ENCODE assay signal across 21 cellular contexts in genomic region chr2:164896226-164896625, GRCh38. TPM values are rescaled to one million over a fixed set of nuclear protein-coding genes. Genes with fewer than 3 reads are reported as not detected.
A peak's percentile ranks its signal among the peaks of the same experiment; 100 is the strongest.
DNase-seq lines count a peak whose midpoint lies in the region; ATAC-seq and TF ChIP-seq lines count a peak whose summit lies in the region.
"Had no signal": no experiment of that assay in that cellular context is flagged by ENCODE, and none has a peak within 500 bp of the region (broad histone marks: within the 10 kb centered on the region; RNA-seq: fewer than 3 reads in every experiment).

No MANE protein-coding gene starts in this region.

- H3K4me1 ChIP-seq in ACC112 (ENCODE audit: control insufficient read depth, insufficient read depth, low read length, unreplicated experiment) = peaks cover 37% of the 10 kb centered on the region
- peaks cover 43% of the 10 kb centered on the region for H3K4me1 ChIP-seq in RWPE2 (ENCODE audit: insufficient read depth, poor library complexity, severe bottlenecking)
- H3K4me1 ChIP-seq in fibroblast of lung (ENCODE audit: control insufficient read depth, extremely low read depth, insufficient read depth, low read length) = no peaks in the 10 kb centered on the region
- H3K4me1 ChIP-seq: sigmoid colon, upper lobe of right lung had no signal

- CTCF ChIA-PET in activated naive CD4-positive, alpha-beta T cell treated with anti-CD3 and anti-CD28 coated beads for 36 hours (lab: Charles Lee) = no interaction called here

- intact Hi-C loops in activated naive CD4-positive, alpha-beta T cell treated with anti-CD3 and anti-CD28 coated beads for 36 hours (cut with micrococcal nuclease) = loop anchor here (1.0 kb wide), 1 partner anchor 14 kb away; no protein-coding TSS in a partner anchor

- H3K27ac ChIP-seq in ACC112 (ENCODE audit: low read depth, low read length) (peak overlapping the region; percentile 82), RWPE2 (ENCODE audit: poor library complexity, severe bottlenecking) (peak overlapping the region; percentile 76), fibroblast of lung (ENCODE audit: insufficient read depth, low read length) (no peak overlapping the region)
- H3K27ac ChIP-seq: ovary, sigmoid colon, upper lobe of right lung had no signal

- no peak overlapping the region for H3K4me3 Mint-ChIP-seq in progenitor cell of endocrine pancreas (ENCODE audit: low read depth)
- H3K4me3 Mint-ChIP-seq in activated naive CD4-positive, alpha-beta T cell treated with anti-CD3 and anti-CD28 coated beads for 36 hours = no peak overlapping the region
- H3K4me3 Mint-ChIP-seq: activated naive CD4-positive, alpha-beta T cell treated with anti-CD3 and anti-CD28 coated beads, Interleukin-2, amount 10 ng/mL, durations not matched to agents 7 days and 5 days; brain; CD4-positive, alpha-beta T cell had no signal

- no peaks in the 10 kb centered on the region for H4K20me1 ChIP-seq in fibroblast of lung (ENCODE audit: control insufficient read depth, extremely low read depth, insufficient read depth, low read length)

- H3K9me3 ChIP-seq in RWPE2 (ENCODE audit: severe bottlenecking) (no peaks in the 10 kb centered on the region), fibroblast of lung (ENCODE audit: control insufficient read depth, insufficient read depth, low read depth, low read length) (no peaks in the 10 kb centered on the region)
- H3K9me3 ChIP-seq: ovary, sigmoid colon, upper lobe of right lung had no signal

- peak overlapping the region; percentile 28 for H2AFZ ChIP-seq in ACC112 (ENCODE audit: low read length, unreplicated experiment)
- H2AFZ ChIP-seq in fibroblast of lung (ENCODE audit: low read length) = no peak overlapping the region

- TF ChIP-seq CTCF in RWPE2 (IDR thresholded peaks at IDR 0.05; ENCODE audit: poor library complexity, severe bottlenecking) (no peak), fibroblast of lung (conservative IDR thresholded peaks at IDR 0.05 in 1 of 2, IDR thresholded peaks at IDR 0.05 in 1 of 2; ENCODE audit: low read depth in 1 of 2, low read length in 2 of 2) (no peak), progenitor cell of endocrine pancreas (IDR thresholded peaks at IDR 0.05; ENCODE audit: unreplicated experiment) (no peak)

- peaks cover 22% of the 10 kb centered on the region for H3K4me1 Mint-ChIP-seq in progenitor cell of endocrine pancreas (ENCODE audit: low read depth)
- no peaks in the 10 kb centered on the region for H3K4me1 Mint-ChIP-seq in activated naive CD4-positive, alpha-beta T cell treated with anti-CD3 and anti-CD28 coated beads for 36 hours (ENCODE audit: low read depth)

- no peak overlapping the region for H3K9ac ChIP-seq in fibroblast of lung (ENCODE audit: insufficient read depth, low read length)

- H3K4me2 ChIP-seq in fibroblast of lung (ENCODE audit: extremely low read depth, insufficient read depth, low read length) = no peak overlapping the region

- H3K27me3 ChIP-seq in ACC112 (ENCODE audit: insufficient read depth, low read length) (no peaks in the 10 kb centered on the region), RWPE2 (ENCODE audit: insufficient read depth, poor library complexity, severe bottlenecking) (no peaks in the 10 kb centered on the region), fibroblast of lung (ENCODE audit: control insufficient read depth, insufficient read depth, low read length) (no peaks in the 10 kb centered on the region)
- H3K27me3 ChIP-seq: ovary, sigmoid colon, upper lobe of right lung had no signal

- peaks cover 0 to 6% of the 10 kb centered on the region in 2 donors for H3K36me3 Mint-ChIP-seq in activated naive CD4-positive, alpha-beta T cell treated with anti-CD3 and anti-CD28 coated beads, Interleukin-2, amount 50 U/mL, for 72 hours
- H3K36me3 Mint-ChIP-seq in progenitor cell of endocrine pancreas (ENCODE audit: insufficient read depth) = peaks cover 8% of the 10 kb centered on the region
- H3K36me3 Mint-ChIP-seq in activated naive CD4-positive, alpha-beta T cell treated with anti-CD3 and anti-CD28 coated beads for 36 hours (ENCODE audit: low read depth) = no peaks in the 10 kb centered on the region
- H3K36me3 Mint-ChIP-seq: activated naive CD4-positive, alpha-beta T cell treated with anti-CD3 and anti-CD28 coated beads, Interleukin-2, amount 10 ng/mL, durations not matched to agents 7 days and 5 days; brain had no signal

- DNase-seq in RWPE2 (ENCODE audit: low spot score) = no peak
- DNase-seq in fibroblast of lung (ENCODE audit: low read depth in 2 of 2) = peak; percentile 25 to 31
- no peak for DNase-seq in activated naive CD4-positive, alpha-beta T cell treated with anti-CD3 and anti-CD28 coated beads, Interleukin-2, amount 50 U/mL, for 72 hours (ENCODE audit: low spot score in 2 of 2)
- no peak for DNase-seq in progenitor cell of endocrine pancreas (ENCODE audit: low spot score, unreplicated experiment)
- no peak for DNase-seq in DMS114 treated with DMSO at 0.1 percent for 48 hours (lab: John Stamatoyannopoulos, UW; ENCODE audit: unreplicated experiment)
- no peak for DNase-seq in activated naive CD4-positive, alpha-beta T cell treated with anti-CD3 and anti-CD28 coated beads for 36 hours
- DNase-seq: activated CD4-positive, alpha-beta T cell treated with anti-CD3 and anti-CD28 coated beads, Interleukin-2, amount 50 U/mL, for 1 hour; activated naive CD4-positive, alpha-beta T cell treated with anti-CD3 and anti-CD28 coated beads, Interleukin-2, amount 10 ng/mL, durations not matched to agents 7 days and 5 days; CD4-positive, alpha-beta T cell; DMS79; NCI-H1436; NCI-H748 treated with DMSO at 0.1 percent for 48 hours; ovary; sigmoid colon; stimulated activated CD4-positive, alpha-beta T cell treated with anti-CD3 and anti-CD28 coated beads, Interleukin-1b, Interleukin-23, amount 100 ng/mL, for 48 hours; stimulated activated naive CD8-positive, alpha-beta T cell treated with anti-CD3 and anti-CD28 coated beads, Interleukin-15, Interleukin-2, amounts not matched to agents 100 U/mL and 50 U/mL, for 24 hours; upper lobe of right lung had no signal

- H3K79me2 ChIP-seq in ACC112 (ENCODE audit: control insufficient read depth, insufficient read depth, low read length, unreplicated experiment) = no peaks in the 10 kb centered on the region
- no peaks in the 10 kb centered on the region for H3K79me2 ChIP-seq in fibroblast of lung (ENCODE audit: control insufficient read depth, insufficient read depth, low read length)

- no peak overlapping the region for H3K27ac Mint-ChIP-seq in activated naive CD4-positive, alpha-beta T cell treated with anti-CD3 and anti-CD28 coated beads, Interleukin-2, amount 50 U/mL, for 72 hours
- H3K27ac Mint-ChIP-seq in progenitor cell of endocrine pancreas = no peak overlapping the region
- H3K27ac Mint-ChIP-seq in activated naive CD4-positive, alpha-beta T cell treated with anti-CD3 and anti-CD28 coated beads for 36 hours = no peak overlapping the region
- H3K27ac Mint-ChIP-seq: activated naive CD4-positive, alpha-beta T cell treated with anti-CD3 and anti-CD28 coated beads, Interleukin-2, amount 10 ng/mL, durations not matched to agents 7 days and 5 days; CD4-positive, alpha-beta T cell had no signal

- peak; percentile 7 for ATAC-seq in GM19397 (IDR thresholded peaks at IDR 0.05; ENCODE audit: unreplicated experiment)
- peak; percentile 59 for ATAC-seq in RWPE2 (ENCODE audit: low read depth)
- ATAC-seq in activated naive CD4-positive, alpha-beta T cell treated with anti-CD3 and anti-CD28 coated beads, Interleukin-2, amount 50 U/mL, for 72 hours = no peak

- H3K4me3 ChIP-seq in ACC112 (ENCODE audit: low read depth, low read length) (no peak overlapping the region), RWPE2 (ENCODE audit: severe bottlenecking) (no peak overlapping the region), fibroblast of lung (replicated peaks in 1 of 4; ENCODE audit: control extremely low read depth in 1 of 4, insufficient read depth in 1 of 4, low read depth in 3 of 4, low read length in 4 of 4) (no peak overlapping the region)
- H3K4me3 ChIP-seq: ovary, sigmoid colon, upper lobe of right lung had no signal

- H3K9me3 Mint-ChIP-seq in activated naive CD4-positive, alpha-beta T cell treated with anti-CD3 and anti-CD28 coated beads, Interleukin-2, amount 50 U/mL, for 72 hours = peaks cover 6 to 28% of the 10 kb centered on the region in 2 donors
- peaks cover 13% of the 10 kb centered on the region for H3K9me3 Mint-ChIP-seq in progenitor cell of endocrine pancreas (ENCODE audit: low read depth)
- peaks cover 7% of the 10 kb centered on the region for H3K9me3 Mint-ChIP-seq in activated naive CD4-positive, alpha-beta T cell treated with anti-CD3 and anti-CD28 coated beads for 36 hours
- H3K9me3 Mint-ChIP-seq: activated naive CD4-positive, alpha-beta T cell treated with anti-CD3 and anti-CD28 coated beads, Interleukin-2, amount 10 ng/mL, durations not matched to agents 7 days and 5 days had no signal

- H3K36me3 ChIP-seq in ACC112 (ENCODE audit: insufficient read depth, low read length) (0 out of 2 replicates have a peak, but pooled peaks cover 2% of the 10 kb centered on the region), RWPE2 (ENCODE audit: low read depth) (no peaks in the 10 kb centered on the region), fibroblast of lung (ENCODE audit: control insufficient read depth, insufficient read depth, low read length) (no peaks in the 10 kb centered on the region)
- H3K36me3 ChIP-seq: ovary, sigmoid colon, upper lobe of right lung had no signal

- H3K27me3 Mint-ChIP-seq in progenitor cell of endocrine pancreas = no peaks in the 10 kb centered on the region
- H3K27me3 Mint-ChIP-seq in activated naive CD4-positive, alpha-beta T cell treated with anti-CD3 and anti-CD28 coated beads for 36 hours (ENCODE audit: low read depth) = no peaks in the 10 kb centered on the region
- H3K27me3 Mint-ChIP-seq: activated naive CD4-positive, alpha-beta T cell treated with anti-CD3 and anti-CD28 coated beads, Interleukin-2, amount 10 ng/mL, durations not matched to agents 7 days and 5 days; CD4-positive, alpha-beta T cell had no signal

RNA-seq across cellular contexts. Expression of gene COBLL1, which starts 54.6 kb away (rescaled TPM):
- total RNA-seq in fibroblast of lung = 5.1 and 10.1 TPM in 2 replicates
- polyA plus RNA-seq in fibroblast of lung = 3.7 and 11.9 TPM in 2 replicates
- 3.3 and 12.6 TPM in 2 replicates for polyA plus RNA-seq in fibroblast of lung (2012)
- polyA minus RNA-seq in fibroblast of lung (ENCODE audit: low replicate concordance) = 0.93 and 10.9 TPM in 2 replicates
- under 1 TPM; 0.04 to 0.18 TPM for total RNA-seq in activated naive CD4-positive, alpha-beta T cell treated with anti-CD3 and anti-CD28 coated beads, Interleukin-2, amount 50 U/mL, for 72 hours
- total RNA-seq in progenitor cell of endocrine pancreas = 69.7 and 80.9 TPM in 2 replicates
- total RNA-seq in activated naive CD4-positive, alpha-beta T cell treated with anti-CD3 and anti-CD28 coated beads for 36 hours = not detected

RNA-seq across cellular contexts. Expression of gene SLC38A11, which starts 59.1 kb away (rescaled TPM):
- 0.26 and 0.50 TPM in 2 replicates for total RNA-seq in fibroblast of lung
- 0.07 and 1.1 TPM in 2 replicates for polyA plus RNA-seq in fibroblast of lung
- 0.17 TPM in 1 of 2 replicates, not detected in the other for polyA plus RNA-seq in fibroblast of lung (2012)
- polyA minus RNA-seq in fibroblast of lung (ENCODE audit: low replicate concordance) = not detected in 2 replicates
- not detected for total RNA-seq in activated naive CD4-positive, alpha-beta T cell treated with anti-CD3 and anti-CD28 coated beads, Interleukin-2, amount 50 U/mL, for 72 hours
- 16.6 and 20.1 TPM in 2 replicates for total RNA-seq in progenitor cell of endocrine pancreas
- not detected for total RNA-seq in activated naive CD4-positive, alpha-beta T cell treated with anti-CD3 and anti-CD28 coated beads for 36 hours
- total RNA-seq: CD4-positive, alpha-beta T cell; dermis blood vessel endothelial cell had no signal

Comparison
In these comparisons a context has a peak if more than half of its experiments do, and no peak if none do; other contexts are left out.
1. ATAC-seq: peak in GM19397 (single experiment) and RWPE2 (single experiment); none in activated naive CD4-positive, alpha-beta T cell treated with anti-CD3 and anti-CD28 coated beads, Interleukin-2, amount 50 U/mL, for 72 hours (0 of 2).
2. DNase-seq: peak in fibroblast of lung (2 of 2); none in RWPE2 (single experiment), activated naive CD4-positive, alpha-beta T cell treated with anti-CD3 and anti-CD28 coated beads, Interleukin-2, amount 50 U/mL, for 72 hours (0 of 2), progenitor cell of endocrine pancreas (single experiment), DMS114 treated with DMSO at 0.1 percent for 48 hours (single experiment) and activated naive CD4-positive, alpha-beta T cell treated with anti-CD3 and anti-CD28 coated beads for 36 hours (single experiment).
3. RNA of gene SLC38A11, which starts 59.1 kb away (total RNA-seq): 16.6 to 20.1 TPM in progenitor cell of endocrine pancreas; 0.26 to 0.50 TPM in fibroblast of lung, not detected in activated naive CD4-positive, alpha-beta T cell treated with anti-CD3 and anti-CD28 coated beads, Interleukin-2, amount 50 U/mL, for 72 hours and not detected in activated naive CD4-positive, alpha-beta T cell treated with anti-CD3 and anti-CD28 coated beads for 36 hours; every median in the first group is over 10 times any median in the second.